8 cellular contexts compared by ENCODE assay signal in the genomic region with DNA sequence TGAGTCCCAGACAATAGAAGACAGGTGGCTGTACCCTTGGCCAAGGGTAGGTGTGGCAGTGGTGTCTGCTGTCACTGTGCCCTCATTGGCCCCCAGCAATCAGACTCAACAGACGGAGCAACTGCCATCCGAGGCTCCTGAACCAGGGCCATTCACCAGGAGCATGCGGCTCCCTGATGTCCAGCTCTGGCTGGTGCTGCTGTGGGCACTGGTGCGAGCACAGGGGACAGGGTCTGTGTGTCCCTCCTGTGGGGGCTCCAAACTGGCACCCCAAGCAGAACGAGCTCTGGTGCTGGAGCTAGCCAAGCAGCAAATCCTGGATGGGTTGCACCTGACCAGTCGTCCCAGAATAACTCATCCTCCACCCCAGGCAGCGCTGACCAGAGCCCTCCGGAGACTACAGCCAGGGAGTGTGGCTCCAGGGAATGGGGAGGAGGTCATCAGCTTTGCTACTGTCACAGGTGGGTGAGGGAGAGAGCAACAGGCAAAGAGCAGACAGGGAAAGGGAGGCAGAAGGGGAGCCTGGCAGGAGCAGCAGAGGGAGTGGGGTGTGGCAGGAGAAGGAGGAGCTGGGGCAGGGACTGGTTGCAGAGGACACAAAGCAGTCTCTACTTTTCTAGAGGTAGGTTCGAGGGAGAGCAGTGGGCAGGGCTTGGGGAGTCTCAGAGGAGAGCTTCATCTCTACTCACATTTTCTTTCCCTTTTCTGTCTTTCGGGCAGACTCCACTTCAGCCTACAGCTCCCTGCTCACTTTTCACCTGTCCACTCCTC. TPM values are rescaled to one million over a fixed set of nuclear protein-coding genes. Genes with fewer than 3 reads are reported as not detected.
DNase-seq lines count a peak whose midpoint lies in the region; ATAC-seq and TF ChIP-seq lines count a peak whose summit lies in the region.
"Had no signal": no experiment of that assay in that cellular context is flagged by ENCODE, and none has a peak within 500 bp of the region (broad histone marks: within the 10 kb centered on the region; RNA-seq: fewer than 3 reads in every experiment).

No MANE protein-coding gene starts in this region.

- H3F3A ChIP-seq in Loucy (ENCODE audit: low read depth) = peaks cover 2% of the 10 kb centered on the region; the same call in 1 of the 2 replicates

- H3K36me3 ChIP-seq in Loucy (ENCODE audit: insufficient read depth, low read length) (no peaks in the 10 kb centered on the region), left ventricle myocardium inferior (no peaks in the 10 kb centered on the region)

- H3K79me2 ChIP-seq in Loucy (ENCODE audit: insufficient read depth, low read length) = no peaks in the 10 kb centered on the region

- H3K27ac ChIP-seq in left ventricle myocardium inferior (replicated peaks) = no peak overlapping the region

- H3K27me3 Mint-ChIP-seq in activated naive CD8-positive, alpha-beta T cell treated with anti-CD3 and anti-CD28 coated beads, Interleukin-2, amount 50 U/mL, for 24 hours = peaks cover 7% of the 10 kb centered on the region
- H3K27me3 Mint-ChIP-seq in naive thymus-derived CD8-positive, alpha-beta T cell = peaks cover 0 to 3% (median 0%) of the 10 kb centered on the region in 5 donors

- H3K27ac Mint-ChIP-seq in activated naive CD8-positive, alpha-beta T cell treated with anti-CD3 and anti-CD28 coated beads, Interleukin-2, amount 50 U/mL, for 24 hours = peak overlapping the region; percentile 52
- H3K27ac Mint-ChIP-seq in naive thymus-derived CD8-positive, alpha-beta T cell = peak overlapping the region in 4 of 10 donors; percentile 31 to 89 (median 61)

- DNase-seq in DMS53 treated with DMSO at 0.1 percent for 48 hours (lab: John Stamatoyannopoulos, UW; ENCODE audit: unreplicated experiment) (peak; percentile 66), left ventricle myocardium inferior (no peak)
- DNase-seq in activated naive CD8-positive, alpha-beta T cell treated with anti-CD3 and anti-CD28 coated beads, Interleukin-2, amount 50 U/mL, for 24 hours = no peak
- no peak for DNase-seq in naive thymus-derived CD8-positive, alpha-beta T cell

- no peak overlapping the region for H3K9ac ChIP-seq in Loucy (ENCODE audit: low read depth, low read length, poor library complexity, severe bottlenecking)

- H3K9me2 ChIP-seq in Loucy (replicated peaks; ENCODE audit: low read depth, low read length) = no peaks in the 10 kb centered on the region

- H3K36me3 Mint-ChIP-seq in activated naive CD8-positive, alpha-beta T cell treated with anti-CD3 and anti-CD28 coated beads, Interleukin-2, amount 50 U/mL, for 24 hours (ENCODE audit: low read depth) = no peaks in the 10 kb centered on the region
- H3K36me3 Mint-ChIP-seq in naive thymus-derived CD8-positive, alpha-beta T cell = no peaks in the 10 kb centered on the region

- H3K4me2 ChIP-seq in Loucy (ENCODE audit: low read depth, low read length, poor library complexity, severe bottlenecking) = peak overlapping the region; percentile 50

- no peaks in the 10 kb centered on the region for H3K27me3 ChIP-seq in Loucy (ENCODE audit: insufficient read depth, low read length, poor library complexity, severe bottlenecking)
- H3K27me3 ChIP-seq in left ventricle myocardium inferior (ENCODE audit: low read depth) = peaks cover 4% of the 10 kb centered on the region

- TF ChIP-seq CTCF in Loucy (conservative IDR thresholded peaks at IDR 0.05; ENCODE audit: low read length) = no peak
- no peak for TF ChIP-seq CTCF in left ventricle myocardium inferior (IDR thresholded peaks at IDR 0.05; ENCODE audit: borderline replicate concordance)

- peaks cover 17% of the 10 kb centered on the region for H3K4me1 ChIP-seq in Loucy (ENCODE audit: insufficient read depth, low read length, poor library complexity, severe bottlenecking)
- peaks cover 41% of the 10 kb centered on the region for H3K4me1 ChIP-seq in left ventricle myocardium inferior

- intact Hi-C loops in left ventricle myocardium inferior (cut with micrococcal nuclease) = loop anchor here (5.0 kb wide), 1 partner anchor 153 kb away; no protein-coding TSS in a partner anchor

- H3K9me3 ChIP-seq in Loucy (ENCODE audit: insufficient read depth, low read depth, low read length) (no peaks in the 10 kb centered on the region), left ventricle myocardium inferior (replicated peaks) (no peaks in the 10 kb centered on the region)

- no peaks in the 10 kb centered on the region for H3K9me3 Mint-ChIP-seq in activated naive CD8-positive, alpha-beta T cell treated with anti-CD3 and anti-CD28 coated beads, Interleukin-2, amount 50 U/mL, for 24 hours
- H3K9me3 Mint-ChIP-seq in naive thymus-derived CD8-positive, alpha-beta T cell = no peaks in the 10 kb centered on the region

- H4K20me1 ChIP-seq in Loucy (ENCODE audit: insufficient read depth, low read length, poor library complexity, severe bottlenecking) = no peaks in the 10 kb centered on the region

- H2AFZ ChIP-seq in Loucy (ENCODE audit: low read length) = peak overlapping the region; percentile 72

- H3K4me3 Mint-ChIP-seq in activated naive CD8-positive, alpha-beta T cell treated with anti-CD3 and anti-CD28 coated beads, Interleukin-2, amount 50 U/mL, for 24 hours = peak overlapping the region; percentile 77
- H3K4me3 Mint-ChIP-seq in naive thymus-derived CD8-positive, alpha-beta T cell = peak overlapping the region; percentile 52 to 85 (median 72)

- peaks cover 64% of the 10 kb centered on the region for H3K4me1 Mint-ChIP-seq in activated naive CD8-positive, alpha-beta T cell treated with anti-CD3 and anti-CD28 coated beads, Interleukin-2, amount 50 U/mL, for 24 hours
- peaks cover 22 to 35% (median 27%) of the 10 kb centered on the region in 4 donors for H3K4me1 Mint-ChIP-seq in naive thymus-derived CD8-positive, alpha-beta T cell

- POLR2A ChIA-PET in naive thymus-derived CD8-positive, alpha-beta T cell (lab: Charles Lee) = interaction anchor here (0.6 to 2.0 kb wide), 4 partner anchors 24 to 1349 kb away, joined by 3 to 14 read pairs (median 5); a partner anchor contains a TSS

- no peak for ATAC-seq in activated naive CD8-positive, alpha-beta T cell treated with anti-CD3 and anti-CD28 coated beads, Interleukin-2, amount 50 U/mL, for 24 hours
- ATAC-seq in naive thymus-derived CD8-positive, alpha-beta T cell = no peak
- ATAC-seq in HG02981 (IDR thresholded peaks at IDR 0.05; ENCODE audit: unreplicated experiment) = no peak
- no peak for ATAC-seq in HG03442 (IDR thresholded peaks at IDR 0.05; ENCODE audit: unreplicated experiment)

- H3K4me3 ChIP-seq in Loucy (ENCODE audit: low read length, poor library complexity, severe bottlenecking) = peak overlapping the region; percentile 37
- H3K4me3 ChIP-seq in left ventricle myocardium inferior = no peak overlapping the region

RNA-seq across cellular contexts. Expression of a gene that starts 0.5 kb away (rescaled TPM):
- not detected for total RNA-seq in naive thymus-derived CD8-positive, alpha-beta T cell
- under 1 TPM in 1 of 3 donors, not detected in 2; 0.16 TPM for polyA plus RNA-seq in naive thymus-derived CD8-positive, alpha-beta T cell
- total RNA-seq in left ventricle myocardium inferior = not detected
- total RNA-seq: dermis blood vessel endothelial cell had no signal

RNA-seq across cellular contexts. Expression of a gene that starts 4.0 kb away (rescaled TPM):
- 1 to 10 TPM; 1.9 to 2.7 TPM for total RNA-seq in naive thymus-derived CD8-positive, alpha-beta T cell
- not detected for polyA plus RNA-seq in naive thymus-derived CD8-positive, alpha-beta T cell
- 0.93 TPM for total RNA-seq in left ventricle myocardium inferior

RNA-seq across cellular contexts. Expression of a gene that starts 21.0 kb away (rescaled TPM):
- total RNA-seq in naive thymus-derived CD8-positive, alpha-beta T cell = under 1 TPM; 0.18 to 0.19 TPM
- not detected for polyA plus RNA-seq in naive thymus-derived CD8-positive, alpha-beta T cell
- total RNA-seq in left ventricle myocardium inferior = not detected
- total RNA-seq: dermis blood vessel endothelial cell had no signal

RNA-seq across cellular contexts. Expression of a gene that starts 24.1 kb away (rescaled TPM):
- total RNA-seq in naive thymus-derived CD8-positive, alpha-beta T cell = 100 to 1,000 TPM; 287 to 291 TPM
- polyA plus RNA-seq in naive thymus-derived CD8-positive, alpha-beta T cell = 100 to 1,000 TPM; 136 to 240 (median 150) TPM
- 4.2 TPM for total RNA-seq in left ventricle myocardium inferior
- total RNA-seq: dermis blood vessel endothelial cell had no signal

RNA-seq across cellular contexts. Expression of a gene that starts 24.7 kb away (rescaled TPM):
- 100 to 1,000 TPM; 104 to 115 TPM for total RNA-seq in naive thymus-derived CD8-positive, alpha-beta T cell
- polyA plus RNA-seq in naive thymus-derived CD8-positive, alpha-beta T cell = 10 to 100 TPM in 1 of 3 donors, 1 to 10 TPM in 2; 5.4 to 17.3 (median 7.4) TPM
- total RNA-seq in left ventricle myocardium inferior = 63.1 TPM
